Comparison of ENCODE assay signal across 15 cellular contexts in the genomic region with DNA sequence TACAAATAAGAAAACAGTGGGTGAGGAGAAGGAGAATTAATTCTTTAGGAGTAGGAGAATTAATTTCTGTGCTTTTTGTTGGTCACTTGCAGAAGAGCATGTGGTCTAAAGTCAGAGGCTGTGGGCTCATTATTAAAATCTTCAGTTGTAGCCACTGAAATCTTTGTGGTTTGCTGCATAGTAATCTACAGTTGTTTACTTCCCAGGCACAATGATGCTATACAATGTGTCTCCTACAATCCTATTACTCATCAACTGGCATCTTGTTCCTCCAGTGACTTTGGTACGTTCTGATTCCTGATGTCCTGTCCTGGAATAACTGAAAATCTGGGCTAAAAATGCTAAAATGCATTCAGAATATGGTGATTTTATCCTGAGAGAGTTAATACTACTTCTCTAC. TPM values are rescaled to one million over a fixed set of nuclear protein-coding genes. Genes with fewer than 3 reads are reported as not detected.
DNase-seq lines count a peak whose midpoint lies in the region; ATAC-seq, FAIRE-seq and TF ChIP-seq lines count a peak whose summit lies in the region.
"Had no signal": no experiment of that assay in that cellular context is flagged by ENCODE, and none has a peak within 500 bp of the region (broad histone marks: within the 10 kb centered on the region; RNA-seq: fewer than 3 reads in every experiment).

No MANE protein-coding gene starts in this region.

- H3K27ac Mint-ChIP-seq in natural killer cell = no peak overlapping the region
- no peak overlapping the region for H3K27ac Mint-ChIP-seq in natural killer cell treated with Interleukin-12 subunit alpha and Interleukin-12 subunit beta and Interleukin-15 and Interleukin-18, amount 100 ng/mL, for 72 hours

- H3K9me3 Mint-ChIP-seq in natural killer cell = no peaks in the 10 kb centered on the region
- H3K9me3 Mint-ChIP-seq in natural killer cell treated with Interleukin-12 subunit alpha and Interleukin-12 subunit beta and Interleukin-15 and Interleukin-18, amount 100 ng/mL, for 72 hours = no peaks in the 10 kb centered on the region
- H3K9me3 Mint-ChIP-seq: CD4-positive, CD25-positive, alpha-beta regulatory T cell had no signal

- no peaks in the 10 kb centered on the region for H3K9me3 ChIP-seq in hepatocyte (ENCODE audit: low read depth)

- no peaks in the 10 kb centered on the region for H3K4me1 Mint-ChIP-seq in natural killer cell
- H3K4me1 Mint-ChIP-seq in natural killer cell treated with Interleukin-12 subunit alpha and Interleukin-12 subunit beta and Interleukin-15 and Interleukin-18, amount 100 ng/mL, for 72 hours (ENCODE audit: low read depth in 2 of 2) = no peaks in the 10 kb centered on the region

- FAIRE-seq in D721Med (lab: Jason Lieb, UNC) = no peak
- FAIRE-seq: kidney had no signal

- CTCF ChIA-PET in BJ (lab: Yijun Ruan, JAX) = interaction anchor here (1.5 kb wide), 1 partner anchor 61 kb away, joined by 4 read pairs; no protein-coding TSS in a partner anchor

- no peaks in the 10 kb centered on the region for H3K79me2 ChIP-seq in hepatocyte

- H3K27ac ChIP-seq in angular gyrus (ENCODE audit: low read depth, low read length) = peak overlapping the region; percentile 91
- peak overlapping the region; percentile 82 for H3K27ac ChIP-seq in hepatocyte

- H3K36me3 Mint-ChIP-seq in natural killer cell = no peaks in the 10 kb centered on the region
- no peaks in the 10 kb centered on the region for H3K36me3 Mint-ChIP-seq in natural killer cell treated with Interleukin-12 subunit alpha and Interleukin-12 subunit beta and Interleukin-15 and Interleukin-18, amount 100 ng/mL, for 72 hours

- no peak overlapping the region for H2AFZ ChIP-seq in hepatocyte

- H3K4me1 ChIP-seq in hepatocyte (ENCODE audit: insufficient read depth) = peaks cover 7% of the 10 kb centered on the region

- intact Hi-C loops in natural killer cell (cut with micrococcal nuclease) = no loop called here

- no peak for ATAC-seq in GM19035 (IDR thresholded peaks at IDR 0.05; ENCODE audit: unreplicated experiment)
- no peak for ATAC-seq in natural killer cell
- ATAC-seq in natural killer cell treated with Interleukin-12 subunit alpha and Interleukin-12 subunit beta and Interleukin-15 and Interleukin-18, amount 100 ng/mL, for 72 hours = no peak

- H3K4me2 ChIP-seq in hepatocyte = no peak overlapping the region

- H3K9me2 ChIP-seq in hepatocyte (replicated peaks; ENCODE audit: insufficient read depth) = no peaks in the 10 kb centered on the region

- no peak overlapping the region for H3K4me3 Mint-ChIP-seq in natural killer cell
- no peak overlapping the region for H3K4me3 Mint-ChIP-seq in natural killer cell treated with Interleukin-12 subunit alpha and Interleukin-12 subunit beta and Interleukin-15 and Interleukin-18, amount 100 ng/mL, for 72 hours
- H3K4me3 Mint-ChIP-seq: CD4-positive, CD25-positive, alpha-beta regulatory T cell had no signal

- DNase-seq in BJ (ENCODE audit: low read depth) (peak; percentile 28), HCEC 1CT (peak; percentile 83), hepatocyte (ENCODE audit: low spot score) (no peak), D721Med (ENCODE audit: insufficient read length, low spot score) (no peak), natural killer cell (no peak)
- DNase-seq in natural killer cell treated with Interleukin-12 subunit alpha and Interleukin-12 subunit beta and Interleukin-15 and Interleukin-18, amount 100 ng/mL, for 72 hours (ENCODE audit: low spot score) = no peak
- DNase-seq: activated CD8-positive, alpha-beta memory T cell treated with anti-CD3 and anti-CD28 coated beads for 24 hours; aorta; CD4-positive, CD25-positive, alpha-beta regulatory T cell; kidney; NCI-H1436; NCI-H774 had no signal

- 87% methylated on average over 1 of the region's 1 CpG for WGBS in hepatocyte (ENCODE audit: low lambda C conversion rate, missing lambda C conversion rate)

- H3K36me3 ChIP-seq in BJ (ENCODE audit: control insufficient read depth, insufficient read depth, low read length) (peaks cover 2% of the 10 kb centered on the region), hepatocyte (replicated peaks; ENCODE audit: insufficient read depth, low read depth) (no peaks in the 10 kb centered on the region)

- H3K4me3 ChIP-seq in BJ (ENCODE audit: low read depth, low read length) (no peak overlapping the region), hepatocyte (no peak overlapping the region)

- POLR2A ChIA-PET in BJ (lab: Charles Lee) = no interaction called here

- H3K27me3 ChIP-seq in BJ (ENCODE audit: control insufficient read depth, insufficient read depth, low read length) = no peaks in the 10 kb centered on the region
- H3K27me3 ChIP-seq in hepatocyte = no peaks in the 10 kb centered on the region

- TF ChIP-seq CTCF in BJ (IDR thresholded peaks at IDR 0.05; ENCODE audit: insufficient read depth, low read depth, low read length) (no peak), hepatocyte (IDR thresholded peaks at IDR 0.05; ENCODE audit: poor library complexity) (no peak), D721Med (IDR thresholded peaks at IDR 0.05; ENCODE audit: insufficient read depth, missing control alignments) (no peak), natural killer cell (IDR thresholded peaks at IDR 0.05) (no peak)

- H4K20me1 ChIP-seq in hepatocyte (ENCODE audit: insufficient read depth, poor library complexity, severe bottlenecking) = no peaks in the 10 kb centered on the region

- H3K27me3 Mint-ChIP-seq in natural killer cell (ENCODE audit: low read depth in 2 of 2) = no peaks in the 10 kb centered on the region
- H3K27me3 Mint-ChIP-seq in natural killer cell treated with Interleukin-12 subunit alpha and Interleukin-12 subunit beta and Interleukin-15 and Interleukin-18, amount 100 ng/mL, for 72 hours = no peaks in the 10 kb centered on the region
- H3K27me3 Mint-ChIP-seq: CD4-positive, CD25-positive, alpha-beta regulatory T cell had no signal

RNA-seq across cellular contexts. Expression of a gene that starts 21.0 kb away (rescaled TPM):
- 15.8 and 27.8 TPM in 2 replicates for polyA plus RNA-seq in BJ (2011; rRNA removed)
- polyA minus RNA-seq in BJ (2011; rRNA and poly(A)+ RNA removed) = 30.4 and 48.9 TPM in 2 replicates
- 14.6 and 17.3 TPM in 2 replicates for total RNA-seq in hepatocyte
- 11.4 and 15.6 TPM in 2 replicates for polyA plus RNA-seq in hepatocyte
- total RNA-seq in natural killer cell = 10 to 100 TPM; 20.7 to 26.6 (median 23.9) TPM
- total RNA-seq in natural killer cell treated with Interleukin-12 subunit alpha and Interleukin-12 subunit beta and Interleukin-15 and Interleukin-18, amount 100 ng/mL, for 72 hours = 10 to 100 TPM; 13.1 to 27.4 TPM

RNA-seq across cellular contexts. Expression of a gene that starts 21.3 kb away (rescaled TPM):
- polyA plus RNA-seq in BJ (2011; rRNA removed) (17.5 and 24.9 TPM in 2 replicates), hepatocyte (20.8 and 22.2 TPM in 2 replicates)
- polyA minus RNA-seq in BJ (2011; rRNA and poly(A)+ RNA removed) = 5.7 and 9.4 TPM in 2 replicates
- total RNA-seq in hepatocyte (25.0 and 27.5 TPM in 2 replicates), natural killer cell (10 to 100 TPM; 46.4 to 55.6 (median 48.0) TPM)
- total RNA-seq in natural killer cell treated with Interleukin-12 subunit alpha and Interleukin-12 subunit beta and Interleukin-15 and Interleukin-18, amount 100 ng/mL, for 72 hours = 10 to 100 TPM; 63.6 to 72.6 TPM

RNA-seq across cellular contexts. Expression of a gene that starts 32.6 kb away (rescaled TPM):
- polyA plus RNA-seq in BJ (2011; rRNA removed) (0.02 and 0.05 TPM in 2 replicates), hepatocyte (0.19 and 1.5 TPM in 2 replicates)
- polyA minus RNA-seq in BJ (2011; rRNA and poly(A)+ RNA removed) = not detected in 2 replicates
- total RNA-seq in hepatocyte (0.20 and 0.44 TPM in 2 replicates), natural killer cell (1 to 10 TPM in 2 of 3 donors, under 1 TPM in 1; 0.94 to 3.3 (median 1.4) TPM)
- 1 to 10 TPM; 1.0 to 2.3 TPM for total RNA-seq in natural killer cell treated with Interleukin-12 subunit alpha and Interleukin-12 subunit beta and Interleukin-15 and Interleukin-18, amount 100 ng/mL, for 72 hours
- total RNA-seq: epithelial cell of proximal tubule had no signal

Comparison
In these comparisons a context has a peak if more than half of its experiments do, and no peak if none do; other contexts are left out.
1. DNase-seq: peak in BJ (single experiment) and HCEC 1CT (single experiment); none in hepatocyte (single experiment), D721Med (single experiment), natural killer cell (single experiment) and natural killer cell treated with Interleukin-12 subunit alpha and Interleukin-12 subunit beta and Interleukin-15 and Interleukin-18, amount 100 ng/mL, for 72 hours (single experiment).